ENCODE assay signal across 8 cellular contexts in genomic region chr2:70140978-70141753, GRCh38. TPM values are rescaled to one million over a fixed set of nuclear protein-coding genes. Genes with fewer than 3 reads are reported as not detected.
DNase-seq lines count a peak whose midpoint lies in the region; ATAC-seq and TF ChIP-seq lines count a peak whose summit lies in the region.

No MANE protein-coding gene starts in this region.

- H3K4me1 ChIP-seq in HUES64 (ENCODE audit: insufficient read depth, low read length) (peaks cover 22% of the 10 kb centered on the region), smooth muscle cell (ENCODE audit: low read depth) (peaks cover 16% of the 10 kb centered on the region)

- H3K9ac ChIP-seq in HUES64 (ENCODE audit: low read depth, low read length) (peak overlapping the region; percentile 86), smooth muscle cell (ENCODE audit: low read depth) (peak overlapping the region; percentile 97)

- H3K9me3 ChIP-seq in HUES64 (ENCODE audit: insufficient read depth, low read depth, low read length) (no peaks in the 10 kb centered on the region), iPS-18c (ENCODE audit: control insufficient read depth, insufficient read depth, low read length) (no peaks in the 10 kb centered on the region), smooth muscle cell (replicated peaks; ENCODE audit: low read depth) (no peaks in the 10 kb centered on the region)

- peak overlapping the region; percentile 85 for H3K4me2 ChIP-seq in smooth muscle cell

- H2AFZ ChIP-seq in smooth muscle cell (ENCODE audit: low read depth): no peak overlapping the region

- peak; percentile 43 for DNase-seq in DMS114 treated with DMSO at 0.1 percent for 48 hours (lab: John Stamatoyannopoulos, UW; ENCODE audit: unreplicated experiment)
- DNase-seq in SHP77 (lab: John Stamatoyannopoulos, UW): peak; percentile 22 to 49
- DNase-seq in astrocyte of the hippocampus (ENCODE audit: low read depth, low spot score): peak; percentile 38
- no peak for DNase-seq in smooth muscle cell (lab: John Stamatoyannopoulos, UW; ENCODE audit: unreplicated experiment)
- DNase-seq in D341Med (ENCODE audit: low spot score): no peak

- H3K4me3 ChIP-seq in HUES64 (ENCODE audit: low read length) (peak overlapping the region; percentile 56), iPS-18c (ENCODE audit: insufficient read depth, low read depth, low read length) (peak overlapping the region; percentile 51), smooth muscle cell (peak overlapping the region; percentile 51)

- WGBS in HUES64: 53% methylated on average over 12 of the region's 14 CpGs
- WGBS in smooth muscle cell (ENCODE audit: low lambda C conversion rate): 37% methylated on average over 14 of the region's 14 CpGs

- H3K27ac ChIP-seq in HUES64 (ENCODE audit: low read depth, low read length) (peak overlapping the region; percentile 94), smooth muscle cell (ENCODE audit: low read depth) (peak overlapping the region; percentile 100)

- peaks cover 10% of the 10 kb centered on the region for H3F3A ChIP-seq in smooth muscle cell (ENCODE audit: low read depth)

- H4K20me1 ChIP-seq in smooth muscle cell (ENCODE audit: low read depth): no peaks in the 10 kb centered on the region

- peak; percentile 29 for ATAC-seq in GM19455 (IDR thresholded peaks at IDR 0.05; ENCODE audit: unreplicated experiment)

- no peaks in the 10 kb centered on the region for H3K79me2 ChIP-seq in smooth muscle cell (ENCODE audit: low read depth)

- H3K27me3 ChIP-seq in HUES64 (ENCODE audit: insufficient read depth, low read length) (no peaks in the 10 kb centered on the region), smooth muscle cell (ENCODE audit: low read depth) (no peaks in the 10 kb centered on the region)

- H3K36me3 ChIP-seq in HUES64 (ENCODE audit: insufficient read depth, low read length) (no peaks in the 10 kb centered on the region), smooth muscle cell (ENCODE audit: low read depth) (no peaks in the 10 kb centered on the region)

- peak; percentile 26 for TF ChIP-seq CTCF in smooth muscle cell (IDR thresholded peaks at IDR 0.05; ENCODE audit: borderline replicate concordance, insufficient read depth, poor library complexity, severe bottlenecking)

RNA-seq across cellular contexts. Expression of gene C2orf42, which starts 49.7 kb away (rescaled TPM):
- polyA plus RNA-seq in HUES64 (2013, experiment 1 of 2): 6.0 TPM
- polyA plus RNA-seq in HUES64 (2013, experiment 2 of 2): 6.3 TPM
- total RNA-seq in smooth muscle cell: 9.4 and 15.2 TPM in 2 replicates
- 7.2 and 7.8 TPM in 2 replicates for polyA plus RNA-seq in smooth muscle cell

RNA-seq across cellular contexts. Expression of gene PCBP1, which starts 53.9 kb away (rescaled TPM):
- polyA plus RNA-seq in HUES64 (2013, experiment 1 of 2): 369 TPM
- 368 TPM for polyA plus RNA-seq in HUES64 (2013, experiment 2 of 2)
- 90.7 and 109 TPM in 2 replicates for total RNA-seq in smooth muscle cell
- 145 and 150 TPM in 2 replicates for polyA plus RNA-seq in smooth muscle cell

Comparison
In these comparisons a context has a peak if more than half of its experiments do, and no peak if none do; other contexts are left out.
1. DNase-seq: peak in DMS114 treated with DMSO at 0.1 percent for 48 hours (single experiment), SHP77 (2 of 2) and astrocyte of the hippocampus (single experiment); none in smooth muscle cell (single experiment) and D341Med (single experiment).
2. Peak in every context shown above with its lines, with median percentiles within 50 percentile points of each other: H3K4me3 ChIP-seq.